Comparison of ENCODE assay signal across 22 cellular contexts in genomic region chr13:23202383-23202782, GRCh38. TPM values are rescaled to one million over a fixed set of nuclear protein-coding genes. Genes with fewer than 3 reads are reported as not detected.
"Had no signal": no experiment of that assay in that cellular context is flagged by ENCODE, and none has a peak within 500 bp of the region (broad histone marks: within the 10 kb centered on the region; RNA-seq: fewer than 3 reads in every experiment).

No MANE protein-coding gene starts in this region.

- H3K27ac Mint-ChIP-seq: activated B cell treated with CpG ODN at 0.5 μM for 24 hours; activated CD4-positive, alpha-beta memory T cell treated with anti-CD3 and anti-CD28 coated beads, Interleukin-2, amount 10 ng/mL, durations not matched to agents 7 days and 5 days; activated naive CD4-positive, alpha-beta T cell treated with anti-CD3 and anti-CD28 coated beads for 36 hours; activated T-cell treated with anti-CD3 and anti-CD28 coated beads, Interleukin-2, amount 50 U/mL, for 24 hours; activated T-helper 2 cell treated with anti-CD3 and anti-CD28 coated beads, Interferon-gamma antibody, Interleukin-2, Interleukin-4, amounts not matched to agents 10 μg/mL and 5 μg/mL and 100 μg/mL, durations not matched to agents 14 hours and 24 hours and 36 hours; memory B cell; naive B cell had no signal

- H3K36me3 ChIP-seq: brain microvascular endothelial cell, spleen, thyroid gland had no signal

- H3K27ac ChIP-seq: brain microvascular endothelial cell, spleen, thyroid gland had no signal

- H3K36me3 Mint-ChIP-seq: memory B cell had no signal

- H3K9me3 ChIP-seq: mucosa of descending colon, thyroid gland had no signal

- DNase-seq: activated B cell treated with CpG ODN at 0.5 μM for 24 hours; activated CD4-positive, alpha-beta memory T cell treated with anti-CD3 and anti-CD28 coated beads, Interleukin-2, amount 10 ng/mL, durations not matched to agents 7 days and 5 days; activated CD4-positive, alpha-beta T cell treated with anti-CD3 and anti-CD28 coated beads for 4 hours; activated naive CD4-positive, alpha-beta T cell treated with anti-CD3 and anti-CD28 coated beads for 36 hours; activated T-cell treated with anti-CD3 and anti-CD28 coated beads, Interleukin-2, amount 50 U/mL, for 24 hours; aorta; brain microvascular endothelial cell; effector CD4-positive, alpha-beta T cell; mucosa of descending colon; naive B cell; spleen; stimulated activated CD8-positive, alpha-beta memory T cell treated with anti-CD3 and anti-CD28 coated beads, Interleukin-4, amount 100 ng/mL, for 48 hours; stimulated activated naive CD4-positive, alpha-beta T cell; T-helper 1 cell; T-helper 9 cell; thyroid gland had no signal

- H3K4me1 Mint-ChIP-seq: activated B cell treated with CpG ODN at 0.5 μM for 24 hours; activated CD4-positive, alpha-beta memory T cell treated with anti-CD3 and anti-CD28 coated beads, Interleukin-2, amount 10 ng/mL, durations not matched to agents 7 days and 5 days; memory B cell; naive B cell had no signal

- H3K4me1 ChIP-seq: spleen, thyroid gland had no signal

- H3K9me3 Mint-ChIP-seq: activated CD4-positive, alpha-beta memory T cell treated with anti-CD3 and anti-CD28 coated beads, Interleukin-2, amount 10 ng/mL, durations not matched to agents 7 days and 5 days; activated naive CD4-positive, alpha-beta T cell treated with anti-CD3 and anti-CD28 coated beads for 36 hours; activated T-cell treated with anti-CD3 and anti-CD28 coated beads, Interleukin-2, amount 50 U/mL, for 24 hours; activated T-helper 2 cell treated with anti-CD3 and anti-CD28 coated beads, Interferon-gamma antibody, Interleukin-2, Interleukin-4, amounts not matched to agents 10 μg/mL and 5 μg/mL and 100 μg/mL, durations not matched to agents 14 hours and 24 hours and 36 hours; memory B cell had no signal

- H3K27me3 ChIP-seq: brain microvascular endothelial cell, spleen, thyroid gland had no signal

- H3K4me3 ChIP-seq: mucosa of descending colon, spleen, thyroid gland had no signal

- H3K4me3 Mint-ChIP-seq: activated B cell treated with CpG ODN at 0.5 μM for 24 hours; activated CD4-positive, alpha-beta memory T cell treated with anti-CD3 and anti-CD28 coated beads, Interleukin-2, amount 10 ng/mL, durations not matched to agents 7 days and 5 days; activated naive CD4-positive, alpha-beta T cell treated with anti-CD3 and anti-CD28 coated beads for 36 hours; activated T-cell treated with anti-CD3 and anti-CD28 coated beads, Interleukin-2, amount 50 U/mL, for 24 hours; memory B cell; naive B cell had no signal

- ATAC-seq: esophagus mucosa, mucosa of descending colon, sciatic nerve had no signal

RNA-seq across cellular contexts. Expression of gene SGCG, which starts 21.6 kb away (rescaled TPM):
- total RNA-seq: activated B cell treated with CpG ODN at 0.5 μM for 24 hours; activated CD4-positive, alpha-beta memory T cell treated with anti-CD3 and anti-CD28 coated beads, Interleukin-2, amount 10 ng/mL, durations not matched to agents 7 days and 5 days; activated naive CD4-positive, alpha-beta T cell treated with anti-CD3 and anti-CD28 coated beads for 36 hours; activated T-helper 2 cell treated with anti-CD3 and anti-CD28 coated beads, Interferon-gamma antibody, Interleukin-2, Interleukin-4, amounts not matched to agents 10 μg/mL and 5 μg/mL and 100 μg/mL, durations not matched to agents 14 hours and 24 hours and 36 hours; glomerular endothelial cell; liver; spleen had no signal
- polyA plus RNA-seq: liver, spleen had no signal
